13 cellular contexts compared by ENCODE assay signal in the genomic region with DNA sequence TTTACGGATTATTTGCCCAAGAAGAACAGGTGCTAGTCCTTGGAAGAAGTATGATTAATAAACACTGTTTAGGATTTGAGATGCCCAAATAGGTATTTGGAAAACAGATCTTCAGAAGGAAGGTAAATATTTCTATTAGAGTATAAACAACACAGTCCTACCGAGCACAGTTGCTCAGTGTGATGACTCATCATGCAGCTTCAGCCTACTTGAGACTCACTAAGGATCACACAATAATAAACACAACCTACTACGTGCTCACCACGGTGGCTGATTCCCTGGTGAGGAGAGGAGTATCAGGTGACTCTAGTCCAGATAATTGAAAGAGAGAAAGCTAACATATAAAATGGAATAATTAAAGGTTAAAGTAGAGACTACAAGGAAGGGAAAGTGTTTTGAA.
DNase-seq lines count a peak whose midpoint lies in the region; ATAC-seq and TF ChIP-seq lines count a peak whose summit lies in the region.
"Had no signal": no experiment of that assay in that cellular context is flagged by ENCODE, and none has a peak within 500 bp of the region (broad histone marks: within the 10 kb centered on the region; RNA-seq: fewer than 3 reads in every experiment).

No MANE protein-coding gene starts in this region.

- H3K9me3 ChIP-seq in IMR-90 (ENCODE audit: control insufficient read depth, insufficient read depth, low read length), result no peaks in the 10 kb centered on the region
- no peaks in the 10 kb centered on the region for H3K9me3 ChIP-seq in psoas muscle
- H3K9me3 ChIP-seq: suprapubic skin had no signal

- H3K14ac ChIP-seq in IMR-90 (replicated peaks; ENCODE audit: low read depth, low read length), result no peak overlapping the region

- H3K4me3 ChIP-seq in IMR-90 (ENCODE audit: insufficient read depth, low read depth, low read length), result no peak overlapping the region
- no peak overlapping the region for H3K4me3 ChIP-seq in psoas muscle
- H3K4me3 ChIP-seq: suprapubic skin had no signal

- no peak overlapping the region for H3K4me2 ChIP-seq in IMR-90 (ENCODE audit: low read depth, low read length)

- no peak overlapping the region for H3K23ac ChIP-seq in IMR-90 (ENCODE audit: low read depth, low read length)

- peaks cover 4 to 29% of the 10 kb centered on the region in 2 experiments; a peak in 3 of 4 replicates for H3K79me1 ChIP-seq in IMR-90 (ENCODE audit: low read depth in 1 of 2, low read length in 2 of 2)

- dilution Hi-C loops in IMR-90 (cut with HindIII; ENCODE audit: low sequenced_read_pairs, unreplicated experiment), result no loop called here

- H2BK5ac ChIP-seq in IMR-90 (ENCODE audit: low read depth, low read length, poor library complexity, severe bottlenecking), result peak overlapping the region; percentile 29

- H3K9ac ChIP-seq in IMR-90 (ENCODE audit: low read depth, low read length), result no peak overlapping the region

- POLR2A ChIA-PET in IMR-90 (lab: Charles Lee; ENCODE audit: unreplicated experiment), result interaction anchor here (0.7 kb wide), 1 partner anchor 397 kb away, joined by 8 read pairs; no protein-coding TSS in a partner anchor

- H2AK9ac ChIP-seq in IMR-90 (replicated peaks; ENCODE audit: low read depth, low read length, poor library complexity), result no peak overlapping the region

- WGBS in IMR-90 (ENCODE audit: extremely low coverage in 2 of 2, insufficient read length in 1 of 2), 2 experiments, result no CpG with 5 or more reads among the region's 4 CpGs
- 20 to 36% (median 31%) methylated on average over 4 of the region's 4 CpGs for WGBS in psoas muscle, 3 donors

- DNase-seq in DMS53 (lab: John Stamatoyannopoulos, UW) (peak; percentile 75), IMR-90 (peak; percentile 88), psoas muscle (no peak), left colon (no peak)
- DNase-seq: activated gamma-delta T cell; effector CD8-positive, alpha-beta T cell; NCI-H226; OCI-M1 had no signal

- peak overlapping the region; percentile 61; the same call in 1 of the 2 replicates for H3K4ac ChIP-seq in IMR-90 (ENCODE audit: low read depth, low read length)

- peak overlapping the region; percentile 15; the same call in 1 of the 2 replicates for H2AK5ac ChIP-seq in IMR-90 (ENCODE audit: low read depth, low read length)

- no peaks in the 10 kb centered on the region for H3K36me3 ChIP-seq in IMR-90 (ENCODE audit: control insufficient read depth, insufficient read depth, low read length)
- H3K36me3 ChIP-seq in psoas muscle (ENCODE audit: insufficient read depth in 1 of 2, low read depth in 1 of 2), result no peaks in the 10 kb centered on the region
- H3K36me3 ChIP-seq: suprapubic skin had no signal

- H2BK20ac ChIP-seq in IMR-90 (ENCODE audit: low read depth, low read length), result no peak overlapping the region

- H3K27me3 ChIP-seq in IMR-90 (ENCODE audit: control insufficient read depth, insufficient read depth, low read length) (no peaks in the 10 kb centered on the region), psoas muscle (ENCODE audit: insufficient read depth in 3 of 3, low read length in 2 of 3) (no peaks in the 10 kb centered on the region)
- H3K27me3 ChIP-seq: suprapubic skin had no signal

- H3K27ac ChIP-seq in IMR-90 (ENCODE audit: insufficient read depth, low read length) (no peak overlapping the region), psoas muscle (peak overlapping the region; percentile 37)
- H3K27ac ChIP-seq: C4-2B, suprapubic skin had no signal

- H4K91ac ChIP-seq in IMR-90 (ENCODE audit: insufficient read depth, low read depth, low read length), result no peak overlapping the region

- H2AFZ ChIP-seq in IMR-90 (replicated peaks; ENCODE audit: low read length, poor library complexity), result no peak overlapping the region

- H3K56ac ChIP-seq in IMR-90 (ENCODE audit: extremely low read depth, insufficient read depth, low read length), result no peak overlapping the region

- BruUV-seq in IMR-90 (replicated peaks; lab: Mats Ljungman, UMichigan), result no TSS peak

- TF ChIP-seq CTCF in IMR-90 (conservative IDR thresholded peaks at IDR 0.05; ENCODE audit: low read depth, low read length), result no peak
- TF ChIP-seq CTCF in psoas muscle (IDR thresholded peaks at IDR 0.05), result no peak

- intact Hi-C loops in IMR-90 (cut with micrococcal nuclease) (no loop called here), psoas muscle (cut with DNase I) (no loop called here), left colon (cut with DNase I, micrococcal nuclease) (no loop called here)

- peak; percentile 71 for ATAC-seq in IMR-90 (ENCODE audit: low read depth)
- ATAC-seq in esophagus mucosa, result peak; percentile 52
- ATAC-seq in psoas muscle, result peak; percentile 75 to 78 (median 76)
- no peak for ATAC-seq in GM18517 (IDR thresholded peaks at IDR 0.05; ENCODE audit: unreplicated experiment)
- ATAC-seq in left colon, result no peak
- no peak for ATAC-seq in GM18502 (IDR thresholded peaks at IDR 0.05; ENCODE audit: poor library complexity, unreplicated experiment)

- H4K5ac ChIP-seq in IMR-90 (ENCODE audit: low read depth, low read length), result no peak overlapping the region

- CTCF ChIA-PET in IMR-90 (lab: Yijun Ruan, JAX), result interaction anchor here (1.0 kb wide), 1 partner anchor 45 kb away, joined by 3 read pairs; no protein-coding TSS in a partner anchor

- TF ChIP-seq RAD21 in IMR-90 (IDR thresholded peaks at IDR 0.05; ENCODE audit: low read length), result no peak

- in situ Hi-C loops in IMR-90 (cut with MboI; ENCODE audit: low sequenced_read_pairs), result no loop called here

- H3K18ac ChIP-seq in IMR-90 (ENCODE audit: low read depth, low read length), result no peak overlapping the region

- H2BK15ac ChIP-seq in IMR-90 (ENCODE audit: low read depth, low read length), result no peak overlapping the region

- peaks cover 15% of the 10 kb centered on the region for H3K4me1 ChIP-seq in IMR-90 (ENCODE audit: control insufficient read depth, insufficient read depth, low read length)
- H3K4me1 ChIP-seq in psoas muscle, result peaks cover 44% of the 10 kb centered on the region

- TF ChIP-seq POLR2A in IMR-90 (IDR thresholded peaks at IDR 0.05; ENCODE audit: low read depth, low read length), result no peak

- H3K9me1 ChIP-seq in IMR-90 (ENCODE audit: insufficient read depth, low read length), result peaks cover 15% of the 10 kb centered on the region

- H4K20me1 ChIP-seq in IMR-90 (ENCODE audit: insufficient read depth, low read length), result no peaks in the 10 kb centered on the region

- H4K8ac ChIP-seq in IMR-90 (ENCODE audit: low read depth in 2 of 2, low read length in 2 of 2), result no peak overlapping the region

- no peak overlapping the region for H2BK120ac ChIP-seq in IMR-90 (ENCODE audit: low read depth, low read length)

TF ChIP-seq in IMR-90, 13 proteins besides CTCF, POLR2A, EP300 and RAD21:
- TF ChIP-seq RCOR1 (IDR thresholded peaks at IDR 0.05; ENCODE audit: insufficient replicate concordance, low read length) (peak; percentile 64), MXI1 (IDR thresholded peaks at IDR 0.05; ENCODE audit: borderline replicate concordance, low read depth, low read length) (no peak), FOS (IDR thresholded peaks at IDR 0.05; ENCODE audit: low read depth, low read length) (peak; percentile 95)
TF ChIP-seq in IMR-90: peak in this region for 2.

Comparison
In these comparisons a context has a peak if more than half of its experiments do, and no peak if none do; other contexts are left out.
1. DNase-seq: peak in DMS53 (single experiment) and IMR-90 (single experiment); none in psoas muscle (0 of 2) and left colon (0 of 2).
2. ATAC-seq: peak in IMR-90 (single experiment), esophagus mucosa (single experiment) and psoas muscle (4 of 4); none in GM18517 (single experiment), left colon (single experiment) and GM18502 (single experiment).